9 cellular contexts compared by ENCODE assay signal in the genomic region with DNA sequence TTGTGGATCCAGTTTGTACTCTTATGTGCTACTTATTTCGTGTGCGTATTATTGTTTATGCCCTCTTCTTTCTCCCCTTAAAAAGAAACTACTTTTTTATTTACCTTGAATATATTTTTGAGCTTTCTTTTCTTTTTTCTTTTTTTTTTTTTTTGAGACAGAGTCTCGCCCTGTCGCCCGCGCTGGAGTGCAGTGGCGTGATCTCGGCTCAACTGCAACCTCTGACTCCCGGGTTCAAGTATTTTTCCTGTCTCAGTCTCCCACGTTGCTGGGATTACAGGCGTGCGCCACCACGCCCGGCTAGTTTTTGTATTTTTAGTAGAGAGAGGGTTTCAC. TPM values are rescaled to one million over a fixed set of nuclear protein-coding genes. Genes with fewer than 3 reads are reported as not detected.
DNase-seq lines count a peak whose midpoint lies in the region; ATAC-seq and TF ChIP-seq lines count a peak whose summit lies in the region.
"Had no signal": no experiment of that assay in that cellular context is flagged by ENCODE, and none has a peak within 500 bp of the region (broad histone marks: within the 10 kb centered on the region; RNA-seq: fewer than 3 reads in every experiment).

No MANE protein-coding gene starts in this region.

- WGBS in lung, 2 donors = 64 to 80% methylated on average over 14 of the region's 14 CpGs
- WGBS in transverse colon (ENCODE audit: low coverage in 1 of 2), 2 donors = 0 to 32% methylated on average over 2 to 14 of the region's 14 CpGs

- no peak for DNase-seq in activated naive CD4-positive, alpha-beta T cell treated with anti-CD3 and anti-CD28 coated beads for 36 hours
- DNase-seq in activated naive CD4-positive, alpha-beta T cell (lab: John Stamatoyannopoulos, UW) = no peak
- DNase-seq in astrocyte of the spinal cord (ENCODE audit: low read depth, low spot score) (no peak), lung (ENCODE audit: low spot score) (no peak), transverse colon (no peak), AG08395 (ENCODE audit: low spot score) (no peak), amniotic stem cell (lab: John Stamatoyannopoulos, UW) (no peak)
- DNase-seq: DMS 273 treated with DMSO at 0.1 percent for 48 hours had no signal

- TF ChIP-seq POLR2A in transverse colon (IDR thresholded peaks at IDR 0.05) = no peak

- no peak for TF ChIP-seq EP300 in transverse colon (IDR thresholded peaks at IDR 0.05; ENCODE audit: low read depth)

- no peaks in the 10 kb centered on the region for H3K27me3 Mint-ChIP-seq in activated naive CD4-positive, alpha-beta T cell treated with anti-CD3 and anti-CD28 coated beads for 36 hours (ENCODE audit: low read depth)

- no peaks in the 10 kb centered on the region for H3K27me3 ChIP-seq in lung (ENCODE audit: control insufficient read depth, insufficient read depth)
- H3K27me3 ChIP-seq in transverse colon = no peaks in the 10 kb centered on the region

- intact Hi-C loops in activated naive CD4-positive, alpha-beta T cell treated with anti-CD3 and anti-CD28 coated beads for 36 hours (cut with micrococcal nuclease) = loop anchor here (1.0 to 5.0 kb wide), 5 partner anchors 38 to 925 kb away; partner anchors contain the start of gene EIF1B
- intact Hi-C loops in transverse colon (cut with DNase I; ENCODE audit: low total_unique reads) = loop anchor here (10.0 kb wide), 1 partner anchor 280 kb away; the partner anchor contains the start of genes GORASP1 and TTC21A

- peak overlapping the region; percentile 33 for H3K27ac Mint-ChIP-seq in activated naive CD4-positive, alpha-beta T cell treated with anti-CD3 and anti-CD28 coated beads for 36 hours

- peaks cover 2 to 4% of the 10 kb centered on the region in 2 donors for H3K36me3 ChIP-seq in lung (ENCODE audit: control insufficient read depth in 2 of 2, insufficient read depth in 2 of 2, low read length in 2 of 2)
- H3K36me3 ChIP-seq in transverse colon = no peaks in the 10 kb centered on the region

- CTCF ChIA-PET in activated naive CD4-positive, alpha-beta T cell treated with anti-CD3 and anti-CD28 coated beads for 36 hours (lab: Charles Lee) = interaction anchor here (0.6 to 0.9 kb wide), 2 partner anchors 29 to 92 kb away, joined by 3 read pairs; no protein-coding TSS in a partner anchor

- peak overlapping the region; percentile 41 to 68 for H3K27ac ChIP-seq in lung (ENCODE audit: low read depth in 1 of 2, low read length in 1 of 2)
- H3K27ac ChIP-seq in transverse colon = peak overlapping the region; percentile 94 to 98 (median 96)

- ATAC-seq in lung (ENCODE audit: insufficient read depth, low FRiP score) = no peak
- ATAC-seq in HG03135 (IDR thresholded peaks at IDR 0.05; ENCODE audit: unreplicated experiment) = no peak

- H3K4me1 Mint-ChIP-seq in activated naive CD4-positive, alpha-beta T cell treated with anti-CD3 and anti-CD28 coated beads for 36 hours (ENCODE audit: low read depth) = peaks cover 50% of the 10 kb centered on the region

- H3K9me3 Mint-ChIP-seq in activated naive CD4-positive, alpha-beta T cell treated with anti-CD3 and anti-CD28 coated beads for 36 hours = no peaks in the 10 kb centered on the region

- in situ Hi-C loops in astrocyte of the spinal cord (cut with HindIII; ENCODE audit: low sequenced_read_pairs) = no loop called here
- in situ Hi-C loops in transverse colon (cut with MboI; ENCODE audit: low pct_ligation_motif_present in 1 of 4, low pct_unique_long_range_greater_than_20kb in 1 of 4, low sequenced_read_pairs in 3 of 4) = loop anchor here (25.0 kb wide), 2 partner anchors 172 to 197 kb away; partner anchors contain the start of gene XIRP1 (in 3 of the 4)

- peaks cover 0 to 12% of the 10 kb centered on the region in 2 donors for H3K4me1 ChIP-seq in lung (ENCODE audit: control insufficient read depth in 2 of 2, insufficient read depth in 2 of 2, low read length in 2 of 2)
- H3K4me1 ChIP-seq in transverse colon = peaks cover 10 to 49% (median 28%) of the 10 kb centered on the region in 4 donors

- TF ChIP-seq CTCF in astrocyte of the spinal cord (IDR thresholded peaks at IDR 0.05; ENCODE audit: low read depth, low read length) = no peak
- no peak for TF ChIP-seq CTCF in lung (IDR thresholded peaks at IDR 0.05; ENCODE audit: control extremely low read depth, extremely low read depth)
- TF ChIP-seq CTCF in transverse colon (IDR thresholded peaks at IDR 0.05) = no peak

- peaks cover 4% of the 10 kb centered on the region for H3K36me3 Mint-ChIP-seq in activated naive CD4-positive, alpha-beta T cell treated with anti-CD3 and anti-CD28 coated beads for 36 hours (ENCODE audit: low read depth)

- H3K4me3 ChIP-seq in astrocyte of the spinal cord (ENCODE audit: low read depth, low read length) = peak overlapping the region; percentile 89
- H3K4me3 ChIP-seq in lung = no peak overlapping the region
- H3K4me3 ChIP-seq in transverse colon = peak overlapping the region in 3 of 4 donors; percentile 56 to 81 (median 77)

- peak overlapping the region; percentile 89 for H3K4me3 Mint-ChIP-seq in activated naive CD4-positive, alpha-beta T cell treated with anti-CD3 and anti-CD28 coated beads for 36 hours

- no peaks in the 10 kb centered on the region for H3K9me3 ChIP-seq in lung (ENCODE audit: control insufficient read depth in 2 of 2, insufficient read depth in 1 of 2, low read length in 1 of 2)
- no peaks in the 10 kb centered on the region for H3K9me3 ChIP-seq in transverse colon

RNA-seq across cellular contexts. Expression of gene SLC25A38, which starts 1.5 kb away (rescaled TPM):
- total RNA-seq in activated naive CD4-positive, alpha-beta T cell treated with anti-CD3 and anti-CD28 coated beads for 36 hours = 10 to 100 TPM; 20.9 to 21.0 TPM
- 10 to 100 TPM; 26.7 to 31.0 TPM for total RNA-seq in lung
- 10 to 100 TPM; 24.8 to 28.1 TPM for polyA plus RNA-seq in lung
- 10 to 100 TPM; 10.5 to 61.7 (median 40.4) TPM for total RNA-seq in transverse colon

RNA-seq across cellular contexts. Expression of gene RPSA, which starts 21.9 kb away (rescaled TPM):
- 1,000 to 10,000 TPM; 3,309 to 3,414 TPM for total RNA-seq in activated naive CD4-positive, alpha-beta T cell treated with anti-CD3 and anti-CD28 coated beads for 36 hours
- total RNA-seq in lung = 1,000 to 10,000 TPM in 1 of 2 donors, 100 to 1,000 TPM in 1; 657 to 1,053 TPM
- polyA plus RNA-seq in lung = 1,000 to 10,000 TPM; 1,464 to 1,968 TPM
- total RNA-seq in transverse colon = 1,000 to 10,000 TPM in 1 of 4 donors, 100 to 1,000 TPM in 3; 460 to 1,003 (median 843) TPM

RNA-seq across cellular contexts. Expression of gene CCR8, which starts 55.1 kb away (rescaled TPM):
- total RNA-seq in activated naive CD4-positive, alpha-beta T cell treated with anti-CD3 and anti-CD28 coated beads for 36 hours = not detected
- not detected for total RNA-seq in lung
- under 1 TPM in 1 of 2 donors, not detected in 1; 0.06 TPM for polyA plus RNA-seq in lung
- total RNA-seq in transverse colon = not detected
